1 cellular context compared by ENCODE assay signal in the genomic region with DNA sequence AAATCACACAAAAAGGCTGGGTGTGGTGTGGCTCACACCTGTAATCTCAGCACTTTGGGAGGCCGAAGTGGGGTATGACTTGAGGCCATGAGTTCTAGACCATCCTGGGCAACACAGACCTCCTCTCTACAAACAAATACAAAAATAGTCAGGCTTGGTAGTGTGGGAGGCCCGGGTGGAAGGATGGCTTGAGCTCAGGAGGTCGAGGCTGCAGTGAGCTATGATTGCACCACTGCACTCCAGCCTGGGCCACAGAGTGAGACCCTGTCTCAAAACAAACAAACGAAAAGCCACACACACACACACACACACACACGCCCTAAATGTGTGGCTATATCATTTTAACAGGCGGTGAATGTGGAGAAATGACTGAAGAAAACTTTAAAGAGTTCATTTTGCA.
TF ChIP-seq lines count a peak whose summit lies in the region.

No MANE protein-coding gene starts in this region.

TF ChIP-seq in endothelial cell of umbilical vein, 7 proteins besides CTCF, POLR2A, EP300 and RAD21 (continued from another document):
- TF ChIP-seq, protein P1, sequence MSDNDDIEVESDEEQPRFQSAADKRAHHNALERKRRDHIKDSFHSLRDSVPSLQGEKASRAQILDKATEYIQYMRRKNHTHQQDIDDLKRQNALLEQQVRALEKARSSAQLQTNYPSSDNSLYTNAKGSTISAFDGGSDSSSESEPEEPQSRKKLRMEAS (IDR thresholded peaks at IDR 0.05; ENCODE audit: insufficient read depth, insufficient read length), result no peak
- TF ChIP-seq JUN (IDR thresholded peaks at IDR 0.05; ENCODE audit: borderline replicate concordance, insufficient read depth, insufficient read length, low read depth) (no peak), EZH2 (IDR thresholded peaks at IDR 0.05; ENCODE audit: borderline replicate concordance, low read depth, low read length, severe bottlenecking) (no peak), POLR2AphosphoS5 (IDR thresholded peaks at IDR 0.05; ENCODE audit: insufficient read depth, low read depth, low read length) (no peak), MYC (IDR thresholded peaks at IDR 0.05; ENCODE audit: low read depth, low read length) (no peak), FOS (IDR thresholded peaks at IDR 0.05; ENCODE audit: borderline replicate concordance, insufficient read depth, low read length) (no peak)
